In genomic region chr10:80204801-80205477, GRCh38 we compare ENCODE assay signal across 8 cellular contexts.
DNase-seq lines count a peak whose midpoint lies in the region; ATAC-seq and TF ChIP-seq lines count a peak whose summit lies in the region.

No MANE protein-coding gene starts in this region.

- peak; percentile 27 for ATAC-seq in HG02623 (IDR thresholded peaks at IDR 0.05; ENCODE audit: unreplicated experiment)

- peaks cover 44% of the 10 kb centered on the region for H4K20me1 ChIP-seq in OCI-LY3 (ENCODE audit: insufficient read depth, low read length)

- no peak for TF ChIP-seq CTCF in OCI-LY3 (IDR thresholded peaks at IDR 0.05; ENCODE audit: low read depth, low read length)

- DNase-seq in NCI-H1417 (lab: John Stamatoyannopoulos, UW) (peak in 2 of 3 experiments; percentile 56 to 57), NCI-H1417 treated with DMSO at 0.1 percent for 48 hours (lab: John Stamatoyannopoulos, UW) (no peak), astrocyte of the hippocampus (ENCODE audit: low read depth, low spot score) (peak; percentile 72), iPS-NIHi11 (ENCODE audit: low spot score) (peak; percentile 45), NCI-H1105 treated with DMSO at 0.1 percent for 48 hours (lab: John Stamatoyannopoulos, UW) (no peak)
- DNase-seq in stimulated activated CD4-positive, alpha-beta T cell treated with anti-CD3 and anti-CD28 coated beads, Interleukin-1b, Interleukin-23, amount 100 ng/mL, for 48 hours = peak; percentile 19

- peaks cover 41% of the 10 kb centered on the region for H3K4me1 ChIP-seq in OCI-LY3 (ENCODE audit: low read length)

- peak overlapping the region; percentile 100 for H3K4me3 ChIP-seq in OCI-LY3 (ENCODE audit: low read length)

- peak overlapping the region; percentile 98 for H3K9ac ChIP-seq in OCI-LY3 (ENCODE audit: low read length)

- no peak overlapping the region for H2AFZ ChIP-seq in OCI-LY3 (ENCODE audit: low read depth, low read length)

- peak overlapping the region; percentile 99 for H3K4me2 ChIP-seq in OCI-LY3 (ENCODE audit: low read length)

- no peaks in the 10 kb centered on the region for H3K27me3 ChIP-seq in OCI-LY3 (ENCODE audit: low read depth, low read length)

- peak overlapping the region; percentile 80 for H3K27ac ChIP-seq in OCI-LY3 (ENCODE audit: low read length)

- no peaks in the 10 kb centered on the region for H3K9me3 ChIP-seq in OCI-LY3 (ENCODE audit: insufficient read depth, low read length)

- peaks cover 58% of the 10 kb centered on the region for H3K79me2 ChIP-seq in OCI-LY3 (ENCODE audit: low read length)

- peaks cover 2% of the 10 kb centered on the region for H3K36me3 ChIP-seq in OCI-LY3 (replicated peaks; ENCODE audit: low read depth, low read length)

Comparison
In these comparisons a context has a peak if more than half of its experiments do, and no peak if none do; other contexts are left out.
1. DNase-seq: peak in NCI-H1417 (2 of 3), astrocyte of the hippocampus (single experiment), iPS-NIHi11 (single experiment) and stimulated activated CD4-positive, alpha-beta T cell treated with anti-CD3 and anti-CD28 coated beads, Interleukin-1b, Interleukin-23, amount 100 ng/mL, for 48 hours (single experiment); none in NCI-H1417 treated with DMSO at 0.1 percent for 48 hours (single experiment) and NCI-H1105 treated with DMSO at 0.1 percent for 48 hours (single experiment).